In genomic region chrX:16312761-16313623, GRCh38 we compare ENCODE assay signal across 25 cellular contexts.
"Had no signal": no experiment of that assay in that cellular context is flagged by ENCODE, and none has a peak within 500 bp of the region (broad histone marks: within the 10 kb centered on the region; RNA-seq: fewer than 3 reads in every experiment).

No MANE protein-coding gene starts in this region.

- H3K36me3 ChIP-seq: esophagus squamous epithelium, gastroesophageal sphincter, left ventricle myocardium inferior, neutrophil, right lobe of liver, spleen, tibial nerve, upper lobe of right lung, vagina had no signal

- H3K27ac ChIP-seq: esophagus squamous epithelium, gastroesophageal sphincter, left ventricle myocardium inferior, neutrophil, psoas muscle, right lobe of liver, spleen, testis, tibial nerve, upper lobe of right lung, vagina had no signal

- ATAC-seq: effector memory CD8-positive, alpha-beta T cell; gastroesophageal sphincter; left cardiac atrium; psoas muscle; right lobe of liver; stimulated activated memory B cell treated with anti-CD40 and anti-IgM and Interleukin-4, amounts not matched to agents 10 μg/mL and 1 μg/mL and 100 μg/mL, for 72 hours; stimulated activated naive CD8-positive, alpha-beta T cell treated with anti-CD3 and anti-CD28 coated beads, Interleukin-15, amount 100 ng/mL, for 72 hours; upper lobe of right lung had no signal

- H3K27me3 ChIP-seq: esophagus squamous epithelium, gastroesophageal sphincter, neutrophil, testis, tibial nerve, upper lobe of right lung, vagina had no signal

- H3K9me3 Mint-ChIP-seq: effector memory CD8-positive, alpha-beta T cell; stimulated activated memory B cell treated with anti-CD40 and anti-IgM and Interleukin-4, amounts not matched to agents 10 μg/mL and 1 μg/mL and 100 μg/mL, for 72 hours; stimulated activated naive CD8-positive, alpha-beta T cell treated with anti-CD3 and anti-CD28 coated beads, Interleukin-15, amount 100 ng/mL, for 72 hours had no signal

- H3K4me1 Mint-ChIP-seq: naive B cell; stimulated activated memory B cell treated with anti-CD40 and anti-IgM and Interleukin-4, amounts not matched to agents 10 μg/mL and 1 μg/mL and 100 μg/mL, for 72 hours; stimulated activated naive CD8-positive, alpha-beta T cell treated with anti-CD3 and anti-CD28 coated beads, Interleukin-15, amount 100 ng/mL, for 72 hours had no signal

- H3K4me1 ChIP-seq: esophagus squamous epithelium, gastroesophageal sphincter, left ventricle myocardium inferior, psoas muscle, right lobe of liver, spleen, testis, tibial nerve, upper lobe of right lung, vagina had no signal

- H3K4me3 ChIP-seq: esophagus squamous epithelium, gastroesophageal sphincter, left ventricle myocardium inferior, lung, psoas muscle, right lobe of liver, spleen, testis, tibial nerve, upper lobe of right lung, vagina had no signal

- DNase-seq: cortex of kidney; effector memory CD8-positive, alpha-beta T cell; esophagus squamous epithelium; foreskin fibroblast; kidney; left cardiac atrium; left ventricle myocardium inferior; mesenchymal stem cell; naive B cell; psoas muscle; retina; right lobe of liver; spleen; stimulated activated CD4-positive, alpha-beta T cell treated with anti-CD3 and anti-CD28 coated beads, Interleukin-15, amount 100 ng/mL, for 24 hours; stimulated activated CD4-positive, alpha-beta T cell treated with anti-CD3 and anti-CD28 coated beads, Interleukin-1b, Interleukin-23, amount 100 ng/mL, for 48 hours; stimulated activated CD4-positive, alpha-beta T cell treated with anti-CD3 and anti-CD28 coated beads, Interleukin-4, amount 100 ng/mL, for 24 hours; stimulated activated naive CD8-positive, alpha-beta T cell treated with anti-CD3 and anti-CD28 coated beads, Interleukin-15, amount 100 ng/mL, for 72 hours; testis; upper lobe of right lung had no signal

- H3K36me3 Mint-ChIP-seq: naive B cell; stimulated activated memory B cell treated with anti-CD40 and anti-IgM and Interleukin-4, amounts not matched to agents 10 μg/mL and 1 μg/mL and 100 μg/mL, for 72 hours had no signal

- H3K27ac Mint-ChIP-seq: effector memory CD8-positive, alpha-beta T cell; stimulated activated memory B cell treated with anti-CD40 and anti-IgM and Interleukin-4, amounts not matched to agents 10 μg/mL and 1 μg/mL and 100 μg/mL, for 72 hours; stimulated activated naive CD8-positive, alpha-beta T cell treated with anti-CD3 and anti-CD28 coated beads, Interleukin-15, amount 100 ng/mL, for 72 hours had no signal

- H3K9me3 ChIP-seq: esophagus squamous epithelium, gastroesophageal sphincter, left ventricle myocardium inferior, neutrophil, psoas muscle, right lobe of liver, spleen, testis, tibial nerve, upper lobe of right lung, vagina had no signal

- H3K27me3 Mint-ChIP-seq: stimulated activated naive CD8-positive, alpha-beta T cell treated with anti-CD3 and anti-CD28 coated beads, Interleukin-15, amount 100 ng/mL, for 72 hours had no signal

- H3K4me3 Mint-ChIP-seq: effector memory CD8-positive, alpha-beta T cell; stimulated activated memory B cell treated with anti-CD40 and anti-IgM and Interleukin-4, amounts not matched to agents 10 μg/mL and 1 μg/mL and 100 μg/mL, for 72 hours; stimulated activated naive CD8-positive, alpha-beta T cell treated with anti-CD3 and anti-CD28 coated beads, Interleukin-15, amount 100 ng/mL, for 72 hours had no signal
